16 cellular contexts compared by ENCODE assay signal in the genomic region with DNA sequence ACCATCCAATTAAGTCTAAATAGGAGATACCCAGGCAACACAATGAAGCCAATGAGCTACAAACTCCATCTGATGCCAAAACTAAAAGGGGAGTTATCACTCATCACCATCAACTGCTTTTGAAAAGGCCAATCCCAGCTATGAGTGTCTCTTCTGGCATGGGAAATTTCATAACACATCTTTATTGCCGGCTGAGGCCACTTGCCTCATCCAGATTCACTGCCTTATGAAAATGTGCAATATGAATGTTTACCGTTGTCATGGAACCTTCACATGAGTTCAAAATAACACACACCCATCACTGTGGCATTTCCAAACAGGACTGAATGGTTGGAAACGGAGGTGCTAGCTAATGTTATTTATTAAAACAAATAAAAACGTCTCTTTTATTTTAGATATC.
DNase-seq lines count a peak whose midpoint lies in the region; ATAC-seq and TF ChIP-seq lines count a peak whose summit lies in the region.
"Had no signal": no experiment of that assay in that cellular context is flagged by ENCODE, and none has a peak within 500 bp of the region (broad histone marks: within the 10 kb centered on the region; RNA-seq: fewer than 3 reads in every experiment).

No MANE protein-coding gene starts in this region.

- H3K27me3 ChIP-seq in RWPE2 (ENCODE audit: insufficient read depth, poor library complexity, severe bottlenecking) = no peaks in the 10 kb centered on the region

- H3K4me1 ChIP-seq in RWPE2 (ENCODE audit: insufficient read depth, poor library complexity, severe bottlenecking) = peaks cover 18% of the 10 kb centered on the region

- peak overlapping the region; percentile 33 for H3K27ac ChIP-seq in RWPE2 (ENCODE audit: poor library complexity, severe bottlenecking)

- peaks cover 0 to 6% (median 0%) of the 10 kb centered on the region in 9 donors for H3K9me3 Mint-ChIP-seq in naive thymus-derived CD8-positive, alpha-beta T cell

- no peaks in the 10 kb centered on the region for H3K36me3 ChIP-seq in RWPE2 (ENCODE audit: low read depth)

- H3K27me3 Mint-ChIP-seq in naive thymus-derived CD8-positive, alpha-beta T cell = peaks cover 0 to 7% (median 0%) of the 10 kb centered on the region in 5 donors
- H3K27me3 Mint-ChIP-seq: T-cell had no signal

- no peaks in the 10 kb centered on the region for H3K9me3 ChIP-seq in RWPE2 (ENCODE audit: severe bottlenecking)

- no peak overlapping the region for H3K27ac Mint-ChIP-seq in naive thymus-derived CD8-positive, alpha-beta T cell
- H3K27ac Mint-ChIP-seq: CD8-positive, alpha-beta memory T cell; T-cell had no signal

- DNase-seq in ELR (ENCODE audit: low read depth) (peak; percentile 29), RWPE2 (ENCODE audit: low spot score) (no peak), fibroblast of pulmonary artery (ENCODE audit: low read depth) (peak; percentile 61), skeletal muscle cell (ENCODE audit: low read depth) (peak; percentile 36)
- no peak for DNase-seq in stimulated activated CD4-positive, alpha-beta T cell treated with anti-CD3 and anti-CD28 coated beads, Interleukin-1b, Interleukin-23, amount 100 ng/mL, for 48 hours
- no peak for DNase-seq in naive thymus-derived CD8-positive, alpha-beta T cell
- DNase-seq in activated CD4-positive, alpha-beta T cell treated with anti-CD3 and anti-CD28 coated beads, Interleukin-2, amount 50 U/mL, for 48 hours = no peak
- DNase-seq: activated effector memory CD4-positive, alpha-beta T cell treated with anti-CD3 and anti-CD28 coated beads, Interleukin-2, amount 50 U/mL, for 16 hours; CD8-positive, alpha-beta memory T cell; effector CD4-positive, alpha-beta T cell; kidney; NCI-H2029; stimulated activated naive CD8-positive, alpha-beta T cell treated with anti-CD3 and anti-CD28 coated beads, Interleukin-15, Interleukin-2, amounts not matched to agents 100 U/mL and 50 U/mL, for 24 hours; T-cell had no signal

- POLR2A ChIA-PET in naive thymus-derived CD8-positive, alpha-beta T cell (lab: Charles Lee) = no interaction called here

- ATAC-seq in RWPE2 (ENCODE audit: low read depth) = peak; percentile 92
- no peak for ATAC-seq in naive thymus-derived CD8-positive, alpha-beta T cell
- ATAC-seq in HG03139 (IDR thresholded peaks at IDR 0.05; ENCODE audit: unreplicated experiment) = no peak
- ATAC-seq: stimulated activated naive CD8-positive, alpha-beta T cell treated with anti-CD3 and anti-CD28 coated beads, Interleukin-15, Interleukin-2, amounts not matched to agents 100 U/mL and 50 U/mL, for 24 hours; T-cell had no signal

- no peak overlapping the region for H3K4me3 Mint-ChIP-seq in naive thymus-derived CD8-positive, alpha-beta T cell
- H3K4me3 Mint-ChIP-seq: CD8-positive, alpha-beta memory T cell; T-cell had no signal

- H3K4me1 Mint-ChIP-seq in naive thymus-derived CD8-positive, alpha-beta T cell = no peaks in the 10 kb centered on the region
- H3K4me1 Mint-ChIP-seq: CD8-positive, alpha-beta memory T cell; T-cell had no signal

- no peaks in the 10 kb centered on the region for H3K36me3 Mint-ChIP-seq in naive thymus-derived CD8-positive, alpha-beta T cell
- H3K36me3 Mint-ChIP-seq: CD8-positive, alpha-beta memory T cell; T-cell had no signal

- no peak overlapping the region for H3K4me3 ChIP-seq in RWPE2 (ENCODE audit: severe bottlenecking)
- H3K4me3 ChIP-seq in fibroblast of pulmonary artery (replicated peaks; ENCODE audit: low read depth, low read length) = no peak overlapping the region
- no peak overlapping the region for H3K4me3 ChIP-seq in skeletal muscle cell (ENCODE audit: low read depth, low read length)
- H3K4me3 ChIP-seq: smooth muscle cell had no signal

- no peak for TF ChIP-seq CTCF in RWPE2 (IDR thresholded peaks at IDR 0.05; ENCODE audit: poor library complexity, severe bottlenecking)
- no peak for TF ChIP-seq CTCF in fibroblast of pulmonary artery (IDR thresholded peaks at IDR 0.05; ENCODE audit: low read length, missing control alignments)

Comparison
In these comparisons a context has a peak if more than half of its experiments do, and no peak if none do; other contexts are left out.
1. DNase-seq: peak in ELR (single experiment), fibroblast of pulmonary artery (single experiment) and skeletal muscle cell (single experiment); none in RWPE2 (single experiment), stimulated activated CD4-positive, alpha-beta T cell treated with anti-CD3 and anti-CD28 coated beads, Interleukin-1b, Interleukin-23, amount 100 ng/mL, for 48 hours (single experiment), naive thymus-derived CD8-positive, alpha-beta T cell (0 of 10) and activated CD4-positive, alpha-beta T cell treated with anti-CD3 and anti-CD28 coated beads, Interleukin-2, amount 50 U/mL, for 48 hours (0 of 2).